8 cellular contexts compared by ENCODE assay signal in genomic region chr17:38871247-38871991, GRCh38. TPM values are rescaled to one million over a fixed set of nuclear protein-coding genes. Genes with fewer than 3 reads are reported as not detected.
DNase-seq lines count a peak whose midpoint lies in the region; ATAC-seq and TF ChIP-seq lines count a peak whose summit lies in the region.

No MANE protein-coding gene starts in this region.

- peaks cover 19 to 70% (median 56%) of the 10 kb centered on the region in 12 donors for H3K4me1 ChIP-seq in heart left ventricle
- H3K4me1 ChIP-seq in rectal smooth muscle tissue (ENCODE audit: control insufficient read depth, insufficient read depth, low read length) = peaks cover 40% of the 10 kb centered on the region

- TF ChIP-seq POLR2A in heart left ventricle (IDR thresholded peaks at IDR 0.05) = peak in 1 of 2 donors; percentile 18

- no peaks in the 10 kb centered on the region for H3K9me3 ChIP-seq in heart left ventricle

- peak in 3 of 4 donors; percentile 3 to 14 (median 6) for ATAC-seq in heart left ventricle
- no peak for ATAC-seq in GM21717 (IDR thresholded peaks at IDR 0.05; ENCODE audit: unreplicated experiment)

- H3K27ac ChIP-seq in heart left ventricle (peak overlapping the region; percentile 93 to 99 (median 96)), rectal smooth muscle tissue (ENCODE audit: low read depth, low read length) (peak overlapping the region; percentile 70)

- H3K27ac Mint-ChIP-seq in activated naive CD4-positive, alpha-beta T cell treated with anti-CD3 and anti-CD28 coated beads, Interleukin-2, amount 10 ng/mL, durations not matched to agents 7 days and 5 days = peak overlapping the region; percentile 89

- H3K9ac ChIP-seq in rectal smooth muscle tissue (ENCODE audit: low read length) = peak overlapping the region; percentile 12

- H3K36me3 ChIP-seq in heart left ventricle (peaks cover 0 to 14% (median 0%) of the 10 kb centered on the region in 9 donors), rectal smooth muscle tissue (ENCODE audit: control insufficient read depth, insufficient read depth, low read length) (peaks cover 5% of the 10 kb centered on the region)

- peaks cover 68% of the 10 kb centered on the region for H3K4me1 Mint-ChIP-seq in activated naive CD4-positive, alpha-beta T cell treated with anti-CD3 and anti-CD28 coated beads, Interleukin-2, amount 10 ng/mL, durations not matched to agents 7 days and 5 days

- no peaks in the 10 kb centered on the region for H3K9me3 Mint-ChIP-seq in activated naive CD4-positive, alpha-beta T cell treated with anti-CD3 and anti-CD28 coated beads, Interleukin-2, amount 10 ng/mL, durations not matched to agents 7 days and 5 days

- WGBS in heart left ventricle, 4 donors = 35 to 40% (median 37%) methylated on average over 11 of the region's 11 CpGs

- intact Hi-C loops in heart left ventricle (cut with DNase I) = loop anchor here in 7 of 10 donors (2.0 to 10.0 kb wide), 9 partner anchors 36 to 283 kb away; partner anchors contain the start of genes PLXDC1 (in 4 of the 7), FBXO47 (in 3 of the 7) and PSMB3 (in 1 of the 7)

- peak overlapping the region; percentile 98 for H3K4me3 Mint-ChIP-seq in activated naive CD4-positive, alpha-beta T cell treated with anti-CD3 and anti-CD28 coated beads, Interleukin-2, amount 10 ng/mL, durations not matched to agents 7 days and 5 days

- peak in 3 of 12 donors; percentile 7 to 17 (median 13) for TF ChIP-seq CTCF in heart left ventricle (IDR thresholded peaks at IDR 0.05)

- peak overlapping the region; percentile 65 to 100 (median 84) for H3K4me3 ChIP-seq in heart left ventricle
- H3K4me3 ChIP-seq in rectal smooth muscle tissue (ENCODE audit: low read length) = peak overlapping the region; percentile 99

- H3K36me3 Mint-ChIP-seq in activated naive CD4-positive, alpha-beta T cell treated with anti-CD3 and anti-CD28 coated beads, Interleukin-2, amount 10 ng/mL, durations not matched to agents 7 days and 5 days = peaks cover 22% of the 10 kb centered on the region

- peak; percentile 73 for DNase-seq in NK-92 treated with Interleukin-12 subunit alpha and Interleukin-12 subunit beta, amount 100 ng/mL, for 24 hours (lab: John Stamatoyannopoulos, UW)
- DNase-seq in NK-92 (lab: John Stamatoyannopoulos, UW; ENCODE audit: unreplicated experiment) (no peak), RPMI8226 (peak; percentile 87), heart left ventricle (peak in 3 of 5 donors; percentile 58 to 76 (median 58)), Kasumi-1 (lab: John Stamatoyannopoulos, UW) (no peak)
- DNase-seq in activated naive CD4-positive, alpha-beta T cell treated with anti-CD3 and anti-CD28 coated beads, Interleukin-2, amount 10 ng/mL, durations not matched to agents 7 days and 5 days = peak; percentile 86

- H3K27me3 Mint-ChIP-seq in activated naive CD4-positive, alpha-beta T cell treated with anti-CD3 and anti-CD28 coated beads, Interleukin-2, amount 10 ng/mL, durations not matched to agents 7 days and 5 days = peaks cover 4% of the 10 kb centered on the region

- CTCF ChIA-PET in activated naive CD4-positive, alpha-beta T cell treated with anti-CD3 and anti-CD28 coated beads, Interleukin-2, amount 10 ng/mL, durations not matched to agents 7 days and 5 days (lab: Charles Lee) = interaction anchor here (0.6 to 5.4 kb wide), 17 partner anchors 10 to 293 kb away, joined by 3 to 35 read pairs (median 4); partner anchors contain the start of genes FBXO47, LASP1NB, PLXDC1 and RPL23

- H3K27me3 ChIP-seq in heart left ventricle (no peaks in the 10 kb centered on the region), rectal smooth muscle tissue (ENCODE audit: control insufficient read depth, insufficient read depth, low read length) (no peaks in the 10 kb centered on the region)

RNA-seq across cellular contexts. Expression of gene LASP1, which starts 1.6 kb away (rescaled TPM):
- total RNA-seq in heart left ventricle = 10 to 100 TPM; 23.2 to 88.2 (median 26.7) TPM
- polyA plus RNA-seq in heart left ventricle = 10 to 100 TPM; 18.2 to 29.2 TPM

RNA-seq across cellular contexts. Expression of gene RPL23, which starts 17.9 kb away (rescaled TPM):
- total RNA-seq in heart left ventricle = 1,000 to 10,000 TPM in 1 of 9 donors, 100 to 1,000 TPM in 8; 698 to 1,018 (median 826) TPM
- 1,000 to 10,000 TPM; 1,964 to 2,300 TPM for polyA plus RNA-seq in heart left ventricle

RNA-seq across cellular contexts. Expression of gene CWC25, which starts 46.3 kb away (rescaled TPM):
- 10 to 100 TPM in 2 of 9 donors, 1 to 10 TPM in 7; 6.7 to 11.1 (median 8.3) TPM for total RNA-seq in heart left ventricle
- 10 to 100 TPM in 1 of 2 donors, 1 to 10 TPM in 1; 9.7 to 10.9 TPM for polyA plus RNA-seq in heart left ventricle

Comparison
In these comparisons a context has a peak if more than half of its experiments do, and no peak if none do; other contexts are left out.
1. DNase-seq: peak in NK-92 treated with Interleukin-12 subunit alpha and Interleukin-12 subunit beta, amount 100 ng/mL, for 24 hours (single experiment), RPMI8226 (single experiment), activated naive CD4-positive, alpha-beta T cell treated with anti-CD3 and anti-CD28 coated beads, Interleukin-2, amount 10 ng/mL, durations not matched to agents 7 days and 5 days (single experiment) and heart left ventricle (3 of 5); none in NK-92 (single experiment) and Kasumi-1 (0 of 2).